Comparison of ENCODE assay signal across 8 cellular contexts in genomic region chr6:138403801-138404665, GRCh38. TPM values are rescaled to one million over a fixed set of nuclear protein-coding genes. Genes with fewer than 3 reads are reported as not detected.
DNase-seq lines count a peak whose midpoint lies in the region; ATAC-seq and TF ChIP-seq lines count a peak whose summit lies in the region.

Gene HEBP2, plus strand, starts transcription at chr6:138404223. Its CDS starts 273 bp downstream, at chr6:138404496.

- peak; percentile 78 for ATAC-seq in HG02623 (IDR thresholded peaks at IDR 0.05; ENCODE audit: unreplicated experiment)

- H3K4me1 ChIP-seq in ovary (ENCODE audit: insufficient read depth) (peaks cover 3% of the 10 kb centered on the region), thyroid gland (peaks cover 5 to 10% of the 10 kb centered on the region in 2 donors)

- H3K36me3 ChIP-seq in ovary (no peaks in the 10 kb centered on the region), thyroid gland (peaks cover 23 to 30% of the 10 kb centered on the region in 2 donors)

- H3K27ac Mint-ChIP-seq in activated naive CD8-positive, alpha-beta T cell = peak within 1 kb of the TSS; percentile 68

- no peak for TF ChIP-seq EP300 in ovary (IDR thresholded peaks at IDR 0.05)

- peak; percentile 57 for TF ChIP-seq CTCF in GM10266 (IDR thresholded peaks at IDR 0.05; ENCODE audit: control insufficient read depth, insufficient read depth, low read depth, missing control alignments)
- TF ChIP-seq CTCF in ovary (IDR thresholded peaks at IDR 0.05) = peak; percentile 29 to 86 (median 78)
- peak in 5 of 6 experiments; percentile 14 to 81 (median 54) for TF ChIP-seq CTCF in thyroid gland (IDR thresholded peaks at IDR 0.05)

- H3K36me3 Mint-ChIP-seq in activated naive CD8-positive, alpha-beta T cell = peaks cover 7% of the 10 kb centered on the region

- H3K27me3 Mint-ChIP-seq in activated naive CD8-positive, alpha-beta T cell = no peaks in the 10 kb centered on the region

- H3K27ac ChIP-seq in ovary = peak within 1 kb of the TSS; percentile 82 to 98
- H3K27ac ChIP-seq in thyroid gland = peak within 1 kb of the TSS; percentile 84 to 94 (median 85)

- TF ChIP-seq POLR2A in ovary (IDR thresholded peaks at IDR 0.05) (peak; percentile 52), thyroid gland (IDR thresholded peaks at IDR 0.05) (peak in 1 of 2 donors; percentile 94)

- H3K9me3 ChIP-seq in ovary (no peaks in the 10 kb centered on the region), thyroid gland (no peaks in the 10 kb centered on the region)

- H3K4me3 ChIP-seq in ovary (peak within 1 kb of the TSS; percentile 95), thyroid gland (replicated peaks in 1 of 3) (peak within 1 kb of the TSS; percentile 56 to 80 (median 71))

- peaks cover 28% of the 10 kb centered on the region for H3K4me1 Mint-ChIP-seq in activated naive CD8-positive, alpha-beta T cell (ENCODE audit: low read depth)

- no peaks in the 10 kb centered on the region for H3K27me3 ChIP-seq in ovary
- H3K27me3 ChIP-seq in thyroid gland = no peaks in the 10 kb centered on the region

- peak within 1 kb of the TSS; percentile 87 for H3K4me3 Mint-ChIP-seq in activated naive CD8-positive, alpha-beta T cell

- intact Hi-C loops in head of caudate nucleus (cut with DNase I) (loop anchor here (10.0 kb wide), 1 partner anchor 289 kb away; no protein-coding TSS in a partner anchor), ovary (cut with DNase I) (loop anchor here in 1 of 4 donors (10.0 kb wide), 1 partner anchor 289 kb away; no protein-coding TSS in a partner anchor), thyroid gland (cut with DNase I) (loop anchor here (5.0 kb wide), 1 partner anchor 287 kb away; no protein-coding TSS in a partner anchor)

- 0 to 1% (median 1%) methylated on average over 21 to 92 of the region's 92 CpGs for WGBS in ovary, 3 donors
- WGBS in thyroid gland, 2 donors = 0% methylated on average over 11 to 23 of the region's 92 CpGs

- DNase-seq in GM10266 (ENCODE audit: extremely low spot score) (peak; percentile 96), NCI-H1105 (lab: John Stamatoyannopoulos, UW) (peak; percentile 93), SKM-1 treated with dmso at 0.1 percent for 144 hours (lab: John Stamatoyannopoulos, UW; ENCODE audit: unreplicated experiment) (peak; percentile 92), head of caudate nucleus (peak; percentile 39 to 88 (median 77)), ovary (peak; percentile 91 to 93 (median 92)), thyroid gland (peak; percentile 99)

- H3K9me3 Mint-ChIP-seq in activated naive CD8-positive, alpha-beta T cell (ENCODE audit: low read depth) = no peaks in the 10 kb centered on the region

RNA-seq across cellular contexts. Expression of gene HEBP2, which starts in this region (rescaled TPM):
- total RNA-seq in ovary (10 to 100 TPM; 44.1 to 64.8 (median 44.4) TPM), thyroid gland (10 to 100 TPM; 37.0 to 80.0 (median 58.0) TPM)
- polyA plus RNA-seq in ovary = 10 to 100 TPM; 12.4 to 29.5 TPM

Comparison
In these comparisons a context has a peak if more than half of its experiments do, and no peak if none do; other contexts are left out.
1. Peak in every context shown above with its lines: DNase-seq, ATAC-seq, H3K4me3 ChIP-seq and H3K27ac ChIP-seq.